In genomic region chr6:16803294-16804006, GRCh38 we compare ENCODE assay signal across 1 cellular context.
TF ChIP-seq lines count a peak whose summit lies in the region.

No MANE protein-coding gene starts in this region.

TF ChIP-seq in SK-N-SH, 30 proteins besides CTCF, POLR2A, EP300 and RAD21:
- no peak for TF ChIP-seq GABPA (IDR thresholded peaks at IDR 0.05; ENCODE audit: low read depth)
- TF ChIP-seq GATA2 (CRISPR knock-in tag; IDR thresholded peaks at IDR 0.05): no peak
- TF ChIP-seq RXRA (IDR thresholded peaks at IDR 0.05; ENCODE audit: borderline replicate concordance, low read depth): no peak
- TF ChIP-seq IRF3 (IDR thresholded peaks at IDR 0.05; ENCODE audit: low read depth, low read length): no peak
- no peak for TF ChIP-seq NRF1 (IDR thresholded peaks at IDR 0.05; ENCODE audit: low read depth, low read length)
- no peak for TF ChIP-seq REST (IDR thresholded peaks at IDR 0.05; ENCODE audit: low read depth, low read length)
- TF ChIP-seq TCF12 (IDR thresholded peaks at IDR 0.05): no peak
- no peak for TF ChIP-seq ZBTB33 (IDR thresholded peaks at IDR 0.05; ENCODE audit: borderline replicate concordance, low read depth)
TF ChIP-seq in SK-N-SH: peak in this region for 0.
